ENCODE assay signal across 16 cellular contexts in the genomic region with DNA sequence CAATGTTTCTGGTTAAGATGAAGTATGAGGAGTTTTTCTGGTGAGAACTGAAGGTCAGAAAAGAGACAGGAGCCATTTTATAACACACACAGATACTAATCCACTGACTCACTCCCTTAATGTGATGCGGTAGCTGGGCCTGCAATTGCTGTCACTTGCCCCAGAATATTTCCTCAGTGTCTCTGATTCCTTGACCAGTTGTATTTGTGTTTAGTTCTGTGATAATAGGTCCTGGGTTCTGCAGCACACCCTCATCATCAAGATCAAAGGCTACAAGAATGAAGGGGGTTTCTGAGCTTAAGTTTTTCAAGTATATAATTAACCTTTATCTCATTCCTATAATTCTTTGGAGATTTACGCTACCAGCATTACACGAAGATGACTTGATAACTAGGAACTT.
DNase-seq lines count a peak whose midpoint lies in the region; ATAC-seq, FAIRE-seq and TF ChIP-seq lines count a peak whose summit lies in the region.
"Had no signal": no experiment of that assay in that cellular context is flagged by ENCODE, and none has a peak within 500 bp of the region (broad histone marks: within the 10 kb centered on the region; RNA-seq: fewer than 3 reads in every experiment).

No MANE protein-coding gene starts in this region.

- no peak for TF ChIP-seq CTCF in heart right ventricle (IDR thresholded peaks at IDR 0.05)

- no peak overlapping the region for H2BK5ac ChIP-seq in mesendoderm (ENCODE audit: low read length)

- H2BK120ac ChIP-seq in mesendoderm (ENCODE audit: low read depth, low read length) = no peak overlapping the region

- no peaks in the 10 kb centered on the region for H3K27me3 ChIP-seq in mesendoderm (ENCODE audit: insufficient read depth, low read length, poor library complexity)
- H3K27me3 ChIP-seq in heart right ventricle = no peaks in the 10 kb centered on the region

- no peak overlapping the region for H3K4me2 ChIP-seq in mesendoderm (ENCODE audit: low read length)
- H3K4me2 ChIP-seq: BLaER1, GM23338 had no signal

- no peaks in the 10 kb centered on the region for H3K79me1 ChIP-seq in mesendoderm (ENCODE audit: low read length)

- no CpG with 5 or more reads among the region's 3 CpGs for WGBS in mesendoderm (ENCODE audit: extremely low coverage, insufficient coverage, low lambda C conversion rate)
- WGBS in heart right ventricle, 2 donors = 58 to 62% methylated on average over 3 of the region's 3 CpGs

- H3K36me3 ChIP-seq in mesendoderm (ENCODE audit: control insufficient read depth, insufficient read depth, low read length) = no peaks in the 10 kb centered on the region
- H3K36me3 ChIP-seq in heart right ventricle = no peaks in the 10 kb centered on the region
- H3K36me3 ChIP-seq: BLaER1 had no signal

- H3K56ac ChIP-seq in mesendoderm (ENCODE audit: low read length) = no peak overlapping the region

- in situ Hi-C loops in Caki2 (cut with HindIII; ENCODE audit: low pct_unique_long_range_greater_than_20kb, low sequenced_read_pairs) = no loop called here

- DNase-seq in Caki2 (ENCODE audit: low read depth) (peak; percentile 65), glomerular visceral epithelial cell (ENCODE audit: extremely low spot score) (peak; percentile 8), mesendoderm (peak; percentile 5), urothelium cell line (ENCODE audit: low spot score) (peak; percentile 4), T-helper 2 cell (no peak), heart right ventricle (no peak)
- no peak for DNase-seq in activated naive CD8-positive, alpha-beta T cell treated with anti-CD3 and anti-CD28 coated beads for 36 hours
- DNase-seq: AML-193; Calu3; CD8-positive, alpha-beta memory T cell; DMS 273 treated with DMSO at 0.1 percent for 48 hours; H7; IMR-90 had no signal

- no peaks in the 10 kb centered on the region for H3K27me3 Mint-ChIP-seq in activated naive CD8-positive, alpha-beta T cell treated with anti-CD3 and anti-CD28 coated beads for 36 hours

- no peaks in the 10 kb centered on the region for H3K4me1 ChIP-seq in mesendoderm (ENCODE audit: control insufficient read depth, low read depth, low read length)
- H3K4me1 ChIP-seq in heart right ventricle = no peaks in the 10 kb centered on the region
- H3K4me1 ChIP-seq: BLaER1 had no signal

- no peak overlapping the region for H2BK15ac ChIP-seq in mesendoderm (replicated peaks; ENCODE audit: low read depth)

- no peaks in the 10 kb centered on the region for H3K36me3 Mint-ChIP-seq in activated naive CD8-positive, alpha-beta T cell treated with anti-CD3 and anti-CD28 coated beads for 36 hours
- H3K36me3 Mint-ChIP-seq: CD8-positive, alpha-beta memory T cell had no signal

- no peak overlapping the region for H4K5ac ChIP-seq in mesendoderm (ENCODE audit: low read length)

- no peak overlapping the region for H3K27ac Mint-ChIP-seq in activated naive CD8-positive, alpha-beta T cell treated with anti-CD3 and anti-CD28 coated beads for 36 hours
- H3K27ac Mint-ChIP-seq: CD8-positive, alpha-beta memory T cell; GM23338 had no signal

- no peaks in the 10 kb centered on the region for H3K79me2 ChIP-seq in mesendoderm (ENCODE audit: control insufficient read depth, insufficient read depth, low read length)

- H3K27ac ChIP-seq in mesendoderm (ENCODE audit: low read depth, low read length) (no peak overlapping the region), heart right ventricle (no peak overlapping the region)
- H3K27ac ChIP-seq: BLaER1, HL-60 had no signal

- H4K8ac ChIP-seq in mesendoderm (ENCODE audit: low read depth, low read length) = no peak overlapping the region

- FAIRE-seq in urothelium cell line (lab: Jason Lieb, UNC) = no peak

- no peak overlapping the region for H2AK5ac ChIP-seq in mesendoderm (ENCODE audit: low read length)

- no peak overlapping the region for H3K23ac ChIP-seq in mesendoderm (ENCODE audit: low read length)

- no peaks in the 10 kb centered on the region for H3K9me3 Mint-ChIP-seq in activated naive CD8-positive, alpha-beta T cell treated with anti-CD3 and anti-CD28 coated beads for 36 hours

- H3K4me3 ChIP-seq in mesendoderm (ENCODE audit: low read length) = no peak overlapping the region
- H3K4me3 ChIP-seq in heart right ventricle = no peak overlapping the region
- H3K4me3 ChIP-seq: BLaER1, GM23338 had no signal

- no peak overlapping the region for H3K9ac ChIP-seq in mesendoderm (ENCODE audit: low read length)
- H3K9ac ChIP-seq: BLaER1 had no signal

- ATAC-seq in heart right ventricle = no peak
- ATAC-seq: GM23338 had no signal

- H3K4me3 Mint-ChIP-seq in activated naive CD8-positive, alpha-beta T cell treated with anti-CD3 and anti-CD28 coated beads for 36 hours = no peak overlapping the region
- H3K4me3 Mint-ChIP-seq: CD8-positive, alpha-beta memory T cell; GM23338 had no signal

- no peak overlapping the region for H3K4ac ChIP-seq in mesendoderm (ENCODE audit: low read depth, low read length)

- intact Hi-C loops in heart right ventricle (cut with DNase I) = loop anchor here in 1 of 10 donors (10.0 kb wide), 1 partner anchor 384 kb away; no protein-coding TSS in a partner anchor

- H3K4me1 Mint-ChIP-seq in activated naive CD8-positive, alpha-beta T cell treated with anti-CD3 and anti-CD28 coated beads for 36 hours = no peaks in the 10 kb centered on the region
- H3K4me1 Mint-ChIP-seq: CD8-positive, alpha-beta memory T cell; GM23338 had no signal

- no peak overlapping the region for H3K18ac ChIP-seq in mesendoderm (ENCODE audit: low read length)

- H3K9me3 ChIP-seq in heart right ventricle = peaks cover 0 to 17% (median 0%) of the 10 kb centered on the region in 11 donors

Comparison
In these comparisons a context has a peak if more than half of its experiments do, and no peak if none do; other contexts are left out.
1. DNase-seq: peak in Caki2 (single experiment), glomerular visceral epithelial cell (single experiment), mesendoderm (single experiment) and urothelium cell line (single experiment); none in T-helper 2 cell (0 of 5), heart right ventricle (0 of 2) and activated naive CD8-positive, alpha-beta T cell treated with anti-CD3 and anti-CD28 coated beads for 36 hours (single experiment).